Comparison of ENCODE assay signal across 19 cellular contexts in the genomic region with DNA sequence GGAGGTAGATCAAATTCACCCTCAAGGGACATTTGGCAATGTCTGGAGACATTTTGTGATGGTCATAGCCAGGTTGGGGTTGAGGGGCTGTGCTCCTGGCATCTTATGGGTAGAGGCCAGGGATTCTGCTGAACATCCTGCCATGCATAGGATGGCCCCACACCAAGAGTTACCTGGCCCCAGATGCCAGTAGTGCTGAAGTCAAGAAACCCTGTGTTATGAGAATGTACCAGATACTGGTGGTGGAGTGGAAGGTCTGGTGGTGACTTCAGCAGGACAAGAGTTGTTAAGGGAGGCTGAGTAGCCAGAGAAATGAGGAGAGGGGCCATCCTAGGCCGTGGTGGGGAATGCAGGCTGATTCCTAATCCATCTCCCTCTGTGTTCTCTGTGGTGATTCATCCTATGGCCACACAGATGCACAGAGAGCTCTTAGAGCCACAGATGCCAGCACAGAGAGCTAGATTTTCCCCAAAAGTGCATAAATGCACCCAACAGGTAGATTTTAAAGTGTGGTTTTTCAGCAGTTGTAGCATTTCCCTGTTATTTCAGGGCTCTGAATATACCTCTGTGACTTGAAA. TPM values are rescaled to one million over a fixed set of nuclear protein-coding genes. Genes with fewer than 3 reads are reported as not detected.
A peak's percentile ranks its signal among the peaks of the same experiment; 100 is the strongest.
DNase-seq lines count a peak whose midpoint lies in the region; ATAC-seq and TF ChIP-seq lines count a peak whose summit lies in the region.
"Had no signal": no experiment of that assay in that cellular context is flagged by ENCODE, and none has a peak within 500 bp of the region (broad histone marks: within the 10 kb centered on the region; RNA-seq: fewer than 3 reads in every experiment).

No MANE protein-coding gene starts in this region.

- H3K4me1 Mint-ChIP-seq in IgD-negative memory B cell (peaks cover 15 to 43% (median 39%) of the 10 kb centered on the region in 3 donors), neural progenitor cell (no peaks in the 10 kb centered on the region)

- no peak overlapping the region for H3K9ac ChIP-seq in neural progenitor cell

- peaks cover 4% of the 10 kb centered on the region for H3K36me3 Mint-ChIP-seq in IgD-negative memory B cell
- peaks cover 29% of the 10 kb centered on the region for H3K36me3 Mint-ChIP-seq in neural progenitor cell
- H3K36me3 Mint-ChIP-seq: stimulated activated effector memory CD8-positive, alpha-beta T cell treated with anti-CD3 and anti-CD28 coated beads, Interleukin-12 subunit alpha, Interleukin-12 subunit beta, amount 100 ng/mL, for 72 hours had no signal

- no peak overlapping the region for H3K4me2 ChIP-seq in neural progenitor cell

- H3K4me3 ChIP-seq in neural progenitor cell: no peak overlapping the region
- H3K4me3 ChIP-seq: lower lobe of right lung, MG63, upper lobe of left lung had no signal

- H3K79me2 ChIP-seq in neural progenitor cell (ENCODE audit: low read depth): peaks cover 100% of the 10 kb centered on the region

- H3K36me3 ChIP-seq in neural progenitor cell: no peaks in the 10 kb centered on the region
- H3K36me3 ChIP-seq: lower lobe of right lung, MG63, upper lobe of left lung had no signal

- H3K27me3 Mint-ChIP-seq in IgD-negative memory B cell: no peaks in the 10 kb centered on the region
- H3K27me3 Mint-ChIP-seq in neural progenitor cell (ENCODE audit: insufficient read depth, low read depth): no peaks in the 10 kb centered on the region
- H3K27me3 Mint-ChIP-seq: activated T-helper 17 cell treated with anti-CD3 and anti-CD28 coated beads, Interleukin-2, amount 50 U/mL, for 72 hours; T-helper 17 cell had no signal

- no peaks in the 10 kb centered on the region for H3F3A ChIP-seq in neural progenitor cell (ENCODE audit: low read depth)

- DNase-seq in EL (peak; percentile 39), fibroblast of gingiva (ENCODE audit: low read depth) (peak; percentile 14), neural progenitor cell (ENCODE audit: low spot score) (peak; percentile 25), activated gamma-delta T cell treated with Interleukin-2 at 50 U/mL for 16 hours (no peak), LoVo (ENCODE audit: low spot score) (no peak)
- DNase-seq: DMS153, lower lobe of right lung, MG63, NCI-H187, NCI-H446, Right ventricle myocardium superior, T-helper 17 cell, upper lobe of left lung had no signal

- ATAC-seq in HG03432 (IDR thresholded peaks at IDR 0.05; ENCODE audit: unreplicated experiment): no peak
- ATAC-seq in GM19324 (IDR thresholded peaks at IDR 0.05; ENCODE audit: low FRiP score, unreplicated experiment): no peak
- ATAC-seq: activated T-helper 17 cell treated with anti-CD3 and anti-CD28 coated beads, Interleukin-2, amount 50 U/mL, for 72 hours; lower lobe of right lung; T-helper 17 cell had no signal

- H3K4me1 ChIP-seq in neural progenitor cell: peaks cover 7% of the 10 kb centered on the region
- H3K4me1 ChIP-seq: lower lobe of right lung, upper lobe of left lung had no signal

- no peaks in the 10 kb centered on the region for H3K9me3 ChIP-seq in neural progenitor cell (ENCODE audit: low read depth)
- H3K9me3 ChIP-seq: lower lobe of right lung, MG63, upper lobe of left lung had no signal

- H3K9me3 Mint-ChIP-seq in IgD-negative memory B cell: peaks cover 0 to 3% (median 0%) of the 10 kb centered on the region in 3 donors
- H3K9me3 Mint-ChIP-seq in neural progenitor cell: peaks cover 54% of the 10 kb centered on the region
- H3K9me3 Mint-ChIP-seq: stimulated activated effector memory CD8-positive, alpha-beta T cell treated with anti-CD3 and anti-CD28 coated beads, Interleukin-12 subunit alpha, Interleukin-12 subunit beta, amount 100 ng/mL, for 72 hours had no signal

- peak overlapping the region in 2 of 3 donors; percentile 9 to 42 for H3K27ac Mint-ChIP-seq in IgD-negative memory B cell
- no peak overlapping the region for H3K27ac Mint-ChIP-seq in neural progenitor cell
- H3K27ac Mint-ChIP-seq: activated T-helper 17 cell treated with anti-CD3 and anti-CD28 coated beads, Interleukin-2, amount 50 U/mL, for 72 hours; nephron; stimulated activated effector memory CD8-positive, alpha-beta T cell treated with anti-CD3 and anti-CD28 coated beads, Interleukin-12 subunit alpha, Interleukin-12 subunit beta, amount 100 ng/mL, for 72 hours; T-helper 17 cell had no signal

- H3K4me3 Mint-ChIP-seq in IgD-negative memory B cell: peak overlapping the region in 2 of 4 donors; percentile 38 to 40
- H3K4me3 Mint-ChIP-seq in neural progenitor cell: no peak overlapping the region
- H3K4me3 Mint-ChIP-seq: activated T-helper 17 cell treated with anti-CD3 and anti-CD28 coated beads, Interleukin-2, amount 50 U/mL, for 72 hours; nephron; stimulated activated effector memory CD8-positive, alpha-beta T cell treated with anti-CD3 and anti-CD28 coated beads, Interleukin-12 subunit alpha, Interleukin-12 subunit beta, amount 100 ng/mL, for 72 hours; T-helper 17 cell had no signal

- H2AFZ ChIP-seq in neural progenitor cell (replicated peaks): no peak overlapping the region

- no peaks in the 10 kb centered on the region for H3K27me3 ChIP-seq in neural progenitor cell
- H3K27me3 ChIP-seq: MG63, upper lobe of left lung had no signal

- TF ChIP-seq CTCF in neural progenitor cell (IDR thresholded peaks at IDR 0.05): no peak

- H3K27ac ChIP-seq in neural progenitor cell: no peak overlapping the region
- H3K27ac ChIP-seq: lower lobe of right lung, upper lobe of left lung had no signal

- H4K20me1 ChIP-seq in neural progenitor cell (ENCODE audit: low read depth): peaks cover 78% of the 10 kb centered on the region

RNA-seq across cellular contexts. Expression of gene CDYL, which starts 43.6 kb away (rescaled TPM):
- 5.3 TPM for polyA plus RNA-seq in IgD-negative memory B cell
- total RNA-seq in neural progenitor cell (ENCODE audit: low replicate concordance): 46.4 and 53.5 TPM in 2 replicates

Comparison
In these comparisons a context has a peak if more than half of its experiments do, and no peak if none do; other contexts are left out.
1. DNase-seq: peak in EL (single experiment), fibroblast of gingiva (single experiment) and neural progenitor cell (single experiment); none in activated gamma-delta T cell treated with Interleukin-2 at 50 U/mL for 16 hours (single experiment) and LoVo (single experiment).